In the genomic region with DNA sequence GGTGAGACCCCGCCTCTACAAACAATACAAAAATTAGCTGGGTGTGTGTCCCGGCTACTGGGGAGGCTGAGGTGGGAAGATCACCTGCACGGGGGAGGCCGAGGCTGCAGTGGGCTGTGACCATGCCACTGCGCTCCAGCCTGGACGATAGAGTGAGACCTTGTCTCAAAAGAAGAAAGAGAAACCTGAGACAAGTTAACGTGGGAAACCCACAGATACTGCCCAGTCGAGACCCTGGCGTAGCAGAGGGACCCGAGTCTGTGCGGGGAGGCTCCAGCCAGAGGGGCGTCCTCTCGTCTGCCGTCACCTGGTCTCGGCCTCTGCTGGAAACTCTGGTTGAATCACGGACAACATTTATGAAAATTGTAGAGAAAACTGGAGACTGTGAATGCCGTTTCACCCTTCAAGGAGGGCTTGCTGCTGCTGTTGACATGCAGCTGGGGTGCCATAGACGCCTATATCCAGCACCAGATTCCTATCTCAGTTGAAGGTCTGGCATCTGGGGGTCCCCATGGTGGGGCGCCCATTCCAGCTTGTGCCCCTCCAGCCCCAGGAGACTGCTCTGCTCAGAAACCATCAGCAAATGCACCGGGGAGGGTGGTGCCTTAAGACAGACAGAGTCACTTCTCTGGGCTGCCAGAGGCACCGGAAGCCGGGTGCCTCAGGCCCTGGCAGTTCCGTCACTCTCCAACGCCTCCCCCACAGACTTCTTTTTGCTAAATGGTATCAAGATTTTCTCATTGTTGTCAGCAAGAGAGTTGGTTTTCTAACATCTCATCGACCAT, we compare ENCODE assay signal across 15 cellular contexts. TPM values are rescaled to one million over a fixed set of nuclear protein-coding genes. Genes with fewer than 3 reads are reported as not detected.
"Had no signal": no experiment of that assay in that cellular context is flagged by ENCODE, and none has a peak within 500 bp of the region (broad histone marks: within the 10 kb centered on the region; RNA-seq: fewer than 3 reads in every experiment).

No MANE protein-coding gene starts in this region.

- H3K4me1 ChIP-seq: esophagus squamous epithelium had no signal

- ATAC-seq: effector memory CD8-positive, alpha-beta T cell; left colon; stimulated activated naive CD8-positive, alpha-beta T cell treated with anti-CD3 and anti-CD28 coated beads, Interleukin-15, amount 100 ng/mL, for 72 hours had no signal

- H3K9me3 ChIP-seq: esophagus squamous epithelium had no signal

- DNase-seq: activated CD4-positive, alpha-beta T cell treated with anti-CD3 and anti-CD28 coated beads, Interleukin-2, amount 50 U/mL, for 1 hour; activated CD4-positive, CD25-positive, alpha-beta regulatory T cell treated with anti-CD3 and anti-CD28 coated beads, Interleukin-2, amount 50 U/mL, for 72 hours; activated gamma-delta T cell; effector memory CD8-positive, alpha-beta T cell; esophagus squamous epithelium; nephron progenitor cell; occipital lobe; stimulated activated CD4-positive, alpha-beta T cell treated with anti-CD3 and anti-CD28 coated beads, Interleukin-15, amount 100 ng/mL, for 24 hours; stimulated activated CD4-positive, alpha-beta T cell treated with anti-CD3 and anti-CD28 coated beads, Interleukin-2, amount 100 ng/mL, for 48 hours; stimulated activated naive CD8-positive, alpha-beta T cell treated with anti-CD3 and anti-CD28 coated beads, Interleukin-15, amount 100 ng/mL, for 72 hours; T-helper 1 cell had no signal

- H3K4me3 ChIP-seq: cardiac muscle cell, esophagus squamous epithelium, skin epidermis had no signal

- H3K27me3 ChIP-seq: cardiac muscle cell, esophagus squamous epithelium had no signal

- H3K27ac ChIP-seq: cardiac muscle cell, esophagus squamous epithelium, skin epidermis had no signal

RNA-seq across cellular contexts. Expression of gene MMP23B, which starts 40.4 kb away (rescaled TPM):
- total RNA-seq: dermis microvascular lymphatic vessel endothelial cell had no signal
